Comparison of ENCODE assay signal across 10 cellular contexts in genomic region chr12:124746649-124747425, GRCh38.
DNase-seq lines count a peak whose midpoint lies in the region; ATAC-seq and TF ChIP-seq lines count a peak whose summit lies in the region.
"Had no signal": no experiment of that assay in that cellular context is flagged by ENCODE, and none has a peak within 500 bp of the region (broad histone marks: within the 10 kb centered on the region; RNA-seq: fewer than 3 reads in every experiment).

No MANE protein-coding gene starts in this region.

- no peak for TF ChIP-seq POLR2A in tibial nerve (IDR thresholded peaks at IDR 0.05)

- no peak for ATAC-seq in HG03432 (IDR thresholded peaks at IDR 0.05; ENCODE audit: unreplicated experiment)
- no peak for ATAC-seq in GM18868 (IDR thresholded peaks at IDR 0.05; ENCODE audit: unreplicated experiment)

- TF ChIP-seq CTCF in tibial nerve (IDR thresholded peaks at IDR 0.05) = no peak

- H3K27ac ChIP-seq in cingulate gyrus (ENCODE audit: low read depth, low read length) (peak overlapping the region; percentile 62), muscle layer of duodenum (ENCODE audit: low read length) (peak overlapping the region; percentile 68), tibial nerve (peak overlapping the region; percentile 64 to 88 (median 76))

- H3K36me3 ChIP-seq in NT2/D1 (ENCODE audit: insufficient read depth, insufficient read length, low read length) (no peaks in the 10 kb centered on the region), muscle layer of duodenum (ENCODE audit: control insufficient read depth in 1 of 2, insufficient read depth in 2 of 2, low read length in 2 of 2) (no peaks in the 10 kb centered on the region), tibial nerve (no peaks in the 10 kb centered on the region)

- H3K4me3 ChIP-seq in NT2/D1 (ENCODE audit: insufficient read length, low read depth) = no peak overlapping the region
- peak overlapping the region in 1 of 2 donors; percentile 36 for H3K4me3 ChIP-seq in muscle layer of duodenum (ENCODE audit: low read depth in 1 of 2, low read length in 2 of 2)
- H3K4me3 ChIP-seq in tibial nerve = no peak overlapping the region

- no peak for TF ChIP-seq EP300 in tibial nerve (IDR thresholded peaks at IDR 0.05)

- H3K9me3 ChIP-seq in NT2/D1 (ENCODE audit: insufficient read depth, low read length) (no peaks in the 10 kb centered on the region), muscle layer of duodenum (ENCODE audit: control insufficient read depth in 1 of 2, low read length in 2 of 2) (no peaks in the 10 kb centered on the region), tibial nerve (no peaks in the 10 kb centered on the region)

- H3K4me1 ChIP-seq in NT2/D1 (ENCODE audit: insufficient read depth, insufficient read length) (peaks cover 41% of the 10 kb centered on the region), muscle layer of duodenum (ENCODE audit: control insufficient read depth in 1 of 2, insufficient read depth in 2 of 2, low read length in 2 of 2) (peaks cover 16 to 33% of the 10 kb centered on the region in 2 donors), tibial nerve (peaks cover 0 to 70% (median 13%) of the 10 kb centered on the region in 4 donors)

- no peak for DNase-seq in NT2/D1 (ENCODE audit: low read depth, low spot score)
- DNase-seq in tibial nerve (ENCODE audit: low spot score in 2 of 2) = no peak
- DNase-seq in activated naive CD4-positive, alpha-beta T cell treated with anti-CD3 and anti-CD28 coated beads, Interleukin-2, amount 50 U/mL, for 16 hours = no peak
- no peak for DNase-seq in DMS 273 (lab: John Stamatoyannopoulos, UW; ENCODE audit: unreplicated experiment)
- DNase-seq: KG1, T-helper 1 cell had no signal

- H3K9ac ChIP-seq in NT2/D1 (ENCODE audit: insufficient read length, low read depth) = peak overlapping the region; percentile 18

- WGBS in tibial nerve, 2 donors = 84 to 88% methylated on average over 10 of the region's 10 CpGs

- H3K27me3 ChIP-seq in NT2/D1 (ENCODE audit: insufficient read depth, insufficient read length) = no peaks in the 10 kb centered on the region
- H3K27me3 ChIP-seq in muscle layer of duodenum (ENCODE audit: low read depth, low read length) = no peaks in the 10 kb centered on the region
- no peaks in the 10 kb centered on the region for H3K27me3 ChIP-seq in tibial nerve
